9 cellular contexts compared by ENCODE assay signal in genomic region chr11:105000797-105001196, GRCh38. TPM values are rescaled to one million over a fixed set of nuclear protein-coding genes. Genes with fewer than 3 reads are reported as not detected.
DNase-seq lines count a peak whose midpoint lies in the region; ATAC-seq and TF ChIP-seq lines count a peak whose summit lies in the region.
"Had no signal": no experiment of that assay in that cellular context is flagged by ENCODE, and none has a peak within 500 bp of the region (broad histone marks: within the 10 kb centered on the region; RNA-seq: fewer than 3 reads in every experiment).

No MANE protein-coding gene starts in this region.

- no peaks in the 10 kb centered on the region for H3K27me3 ChIP-seq in DOHH2 (ENCODE audit: control insufficient read depth, low read length)
- no peaks in the 10 kb centered on the region for H3K27me3 ChIP-seq in right atrium auricular region

- H3K4me1 ChIP-seq in DOHH2 (ENCODE audit: control insufficient read depth, low read length) (no peaks in the 10 kb centered on the region), right atrium auricular region (no peaks in the 10 kb centered on the region)

- H3F3A ChIP-seq in DOHH2 (ENCODE audit: control insufficient read depth, insufficient read depth): no peaks in the 10 kb centered on the region

- no peaks in the 10 kb centered on the region for H3K9me2 ChIP-seq in DOHH2 (replicated peaks; ENCODE audit: control insufficient read depth, low read length)

- no peaks in the 10 kb centered on the region for H3K79me2 ChIP-seq in DOHH2 (ENCODE audit: control insufficient read depth, low read length)

- H3K9me3 ChIP-seq in DOHH2 (ENCODE audit: control insufficient read depth, insufficient read depth, low read length) (no peaks in the 10 kb centered on the region), right atrium auricular region (no peaks in the 10 kb centered on the region)

- DNase-seq in activated T-cell treated with anti-CD3 and anti-CD28 coated beads for 4 hours (peak; percentile 40), right atrium auricular region (ENCODE audit: low spot score) (no peak), NCI-H1092 treated with DMSO at 0.1 percent for 48 hours (lab: John Stamatoyannopoulos, UW) (no peak), DMS153 (lab: John Stamatoyannopoulos, UW) (no peak)
- DNase-seq in stimulated activated CD4-positive, alpha-beta T cell treated with anti-CD3 and anti-CD28 coated beads, TNF-alpha, amount 100 ng/mL, for 4 hours (ENCODE audit: low read depth in 3 of 3): peak; percentile 13 to 17 (median 15)

- H3K4me3 ChIP-seq in DOHH2 (ENCODE audit: low read length) (no peak overlapping the region), right atrium auricular region (no peak overlapping the region)

- no peaks in the 10 kb centered on the region for H4K20me1 ChIP-seq in DOHH2 (ENCODE audit: control insufficient read depth, insufficient read depth, low read depth, low read length)

- TF ChIP-seq CTCF in DOHH2 (IDR thresholded peaks at IDR 0.05; ENCODE audit: low read depth, low read length, poor library complexity, severe bottlenecking) (peak; percentile 78), LNCAP (IDR thresholded peaks at IDR 0.05) (peak; percentile 76), right atrium auricular region (IDR thresholded peaks at IDR 0.05) (peak; percentile 14 to 56)

- H3K36me3 ChIP-seq in DOHH2 (ENCODE audit: control insufficient read depth, low read length) (no peaks in the 10 kb centered on the region), right atrium auricular region (no peaks in the 10 kb centered on the region)

- peak; percentile 96 for ATAC-seq in GM21526 (IDR thresholded peaks at IDR 0.05; ENCODE audit: low FRiP score, unreplicated experiment)

- H3K4me2 ChIP-seq in DOHH2 (ENCODE audit: low read length): no peak overlapping the region

- no peak overlapping the region for H3K27ac ChIP-seq in DOHH2 (ENCODE audit: low read depth, low read length)
- no peak overlapping the region for H3K27ac ChIP-seq in right atrium auricular region

RNA-seq across cellular contexts. Expression of gene CASP5, which starts 22.2 kb away (rescaled TPM):
- total RNA-seq in right atrium auricular region: not detected
- total RNA-seq: myocyte had no signal

RNA-seq across cellular contexts. Expression of gene CASP4, which starts 32.4 kb away (rescaled TPM):
- 10 to 100 TPM; 22.4 to 39.4 TPM for total RNA-seq in right atrium auricular region

RNA-seq across cellular contexts. Expression of gene CASP1, which starts 34.1 kb away (rescaled TPM):
- 1 to 10 TPM; 6.1 to 8.8 TPM for total RNA-seq in right atrium auricular region

RNA-seq across cellular contexts. Expression of gene CARD16, which starts 44.3 kb away (rescaled TPM):
- total RNA-seq in right atrium auricular region: 1 to 10 TPM; 1.6 to 5.8 TPM
- total RNA-seq: myocyte had no signal

Comparison
In these comparisons a context has a peak if more than half of its experiments do, and no peak if none do; other contexts are left out.
1. DNase-seq: peak in activated T-cell treated with anti-CD3 and anti-CD28 coated beads for 4 hours (single experiment) and stimulated activated CD4-positive, alpha-beta T cell treated with anti-CD3 and anti-CD28 coated beads, TNF-alpha, amount 100 ng/mL, for 4 hours (3 of 3); none in right atrium auricular region (single experiment), NCI-H1092 treated with DMSO at 0.1 percent for 48 hours (single experiment) and DMS153 (single experiment).
2. Peak in every context shown above with its lines, with median percentiles within 50 percentile points of each other: CTCF ChIP-seq.